In genomic region chr14:23375527-23376251, GRCh38 we compare ENCODE assay signal across 27 cellular contexts. TPM values are rescaled to one million over a fixed set of nuclear protein-coding genes. Genes with fewer than 3 reads are reported as not detected.
"Had no signal": no experiment of that assay in that cellular context is flagged by ENCODE, and none has a peak within 500 bp of the region (broad histone marks: within the 10 kb centered on the region; RNA-seq: fewer than 3 reads in every experiment).

No MANE protein-coding gene starts in this region.

- DNase-seq: activated B cell treated with CpG ODN at 0.5 μM for 24 hours; activated CD4-positive, alpha-beta memory T cell treated with anti-CD3 and anti-CD28 coated beads for 36 hours; activated CD4-positive, alpha-beta T cell treated with anti-CD3 and anti-CD28 coated beads for 48 hours; activated effector memory CD4-positive, alpha-beta T cell treated with Interleukin-2 at 50 U/mL for 16 hours; activated naive CD4-positive, alpha-beta T cell treated with anti-CD3 and anti-CD28 coated beads for 36 hours; activated naive CD8-positive, alpha-beta T cell treated with anti-CD3 and anti-CD28 coated beads, Interleukin-2, amount 10 ng/mL, durations not matched to agents 7 days and 5 days; activated T-cell treated with anti-CD3 and anti-CD28 coated beads, Interleukin-2, amount 50 U/mL, for 72 hours; amniotic stem cell; colonic mucosa; esophagus squamous epithelium; mammary epithelial cell; ovary; SIG-M5; stimulated activated CD4-positive, alpha-beta T cell treated with anti-CD3 and anti-CD28 coated beads, Interleukin-1b, Interleukin-23, amount 100 ng/mL, for 48 hours; T-cell; upper lobe of right lung had no signal

- H3K4me1 ChIP-seq: colonic mucosa, right lobe of liver, upper lobe of right lung had no signal

- H3K4me3 ChIP-seq: colonic mucosa, ovary, right lobe of liver, skin epidermis had no signal

- H3K36me3 ChIP-seq: colonic mucosa, esophagus squamous epithelium, gastroesophageal sphincter, neutrophil, ovary, right lobe of liver, thoracic aorta, upper lobe of right lung had no signal

- H3K27me3 ChIP-seq: colonic mucosa, ovary, right lobe of liver, upper lobe of right lung had no signal

- ATAC-seq: activated T-cell treated with anti-CD3 and anti-CD28 coated beads, Interleukin-2, amount 50 U/mL, for 72 hours; left lobe of liver; natural killer cell treated with Interleukin-12 subunit alpha and Interleukin-12 subunit beta and Interleukin-15 and Interleukin-18, amount 100 ng/mL, for 72 hours; right lobe of liver; SK-N-SH treated with all-trans-retinoic acid at 6 μM for 48 hours; stimulated activated effector memory CD8-positive, alpha-beta T cell treated with anti-CD3 and anti-CD28 coated beads, Interleukin-12 subunit alpha, Interleukin-12 subunit beta, amount 100 ng/mL, for 72 hours; T-cell; upper lobe of right lung had no signal

- H3K27ac ChIP-seq: colonic mucosa, esophagus squamous epithelium, neutrophil, ovary, right lobe of liver, skin epidermis, upper lobe of right lung had no signal

- H3K9me3 ChIP-seq: colonic mucosa, esophagus squamous epithelium, gastroesophageal sphincter, neutrophil, ovary, right lobe of liver, thoracic aorta, upper lobe of right lung had no signal

RNA-seq across cellular contexts. Expression of gene CMTM5, which starts 1.2 kb away (rescaled TPM):
- total RNA-seq: activated B cell treated with CpG ODN at 0.5 μM for 24 hours; activated CD4-positive, alpha-beta memory T cell treated with anti-CD3 and anti-CD28 coated beads for 36 hours; activated naive CD4-positive, alpha-beta T cell treated with anti-CD3 and anti-CD28 coated beads for 36 hours; activated naive CD8-positive, alpha-beta T cell treated with anti-CD3 and anti-CD28 coated beads, Interleukin-2, amount 10 ng/mL, durations not matched to agents 7 days and 5 days; cardiac septum; esophagus squamous epithelium; left lobe of liver; mammary epithelial cell; natural killer cell treated with Interleukin-12 subunit alpha and Interleukin-12 subunit beta and Interleukin-15 and Interleukin-18, amount 100 ng/mL, for 72 hours; pulmonary artery endothelial cell; T-cell had no signal

RNA-seq across cellular contexts. Expression of gene IL25, which starts 3.1 kb away (rescaled TPM):
- total RNA-seq: activated B cell treated with CpG ODN at 0.5 μM for 24 hours; activated CD4-positive, alpha-beta memory T cell treated with anti-CD3 and anti-CD28 coated beads for 36 hours; activated naive CD4-positive, alpha-beta T cell treated with anti-CD3 and anti-CD28 coated beads for 36 hours; activated T-cell treated with anti-CD3 and anti-CD28 coated beads, Interleukin-2, amount 50 U/mL, for 72 hours; cardiac septum; colonic mucosa; esophagus squamous epithelium; gastroesophageal sphincter; left lobe of liver; mammary epithelial cell; natural killer cell treated with Interleukin-12 subunit alpha and Interleukin-12 subunit beta and Interleukin-15 and Interleukin-18, amount 100 ng/mL, for 72 hours; ovary; pulmonary artery endothelial cell; right lobe of liver; T-cell; thoracic aorta; upper lobe of right lung had no signal

RNA-seq across cellular contexts. Expression of gene EFS, which starts 10.7 kb away (rescaled TPM):
- total RNA-seq: activated B cell treated with CpG ODN at 0.5 μM for 24 hours; activated CD4-positive, alpha-beta memory T cell treated with anti-CD3 and anti-CD28 coated beads for 36 hours; activated naive CD4-positive, alpha-beta T cell treated with anti-CD3 and anti-CD28 coated beads for 36 hours; activated naive CD8-positive, alpha-beta T cell treated with anti-CD3 and anti-CD28 coated beads, Interleukin-2, amount 10 ng/mL, durations not matched to agents 7 days and 5 days; natural killer cell treated with Interleukin-12 subunit alpha and Interleukin-12 subunit beta and Interleukin-15 and Interleukin-18, amount 100 ng/mL, for 72 hours; pulmonary artery endothelial cell had no signal

RNA-seq across cellular contexts. Expression of gene MYH6, which starts 32.4 kb away (rescaled TPM):
- total RNA-seq: activated B cell treated with CpG ODN at 0.5 μM for 24 hours; activated naive CD4-positive, alpha-beta T cell treated with anti-CD3 and anti-CD28 coated beads for 36 hours; activated naive CD8-positive, alpha-beta T cell treated with anti-CD3 and anti-CD28 coated beads, Interleukin-2, amount 10 ng/mL, durations not matched to agents 7 days and 5 days; esophagus squamous epithelium; gastroesophageal sphincter; left lobe of liver; mammary epithelial cell; pulmonary artery endothelial cell; T-cell; thoracic aorta had no signal
